ENCODE assay signal across 16 cellular contexts in the genomic region with DNA sequence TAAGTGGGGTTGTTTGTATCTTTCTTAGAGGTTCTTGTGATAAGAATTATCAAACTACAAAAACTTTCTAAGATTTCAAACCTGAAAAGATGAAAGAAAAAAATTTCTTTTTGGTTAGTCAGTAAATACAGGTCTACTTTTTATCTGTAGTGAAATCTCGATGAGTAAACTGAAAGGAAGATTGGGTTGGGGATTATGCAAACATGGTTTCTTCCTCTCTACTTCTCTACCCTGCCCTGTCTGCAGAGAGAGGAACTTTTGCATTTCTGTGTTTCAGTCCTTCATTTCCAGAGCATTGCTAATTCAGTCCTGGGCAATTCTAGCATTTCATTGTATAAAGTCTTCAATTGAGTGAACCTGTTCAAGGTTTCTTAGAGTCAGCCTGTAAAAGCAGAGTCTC. TPM values are rescaled to one million over a fixed set of nuclear protein-coding genes. Genes with fewer than 3 reads are reported as not detected.
A peak's percentile ranks its signal among the peaks of the same experiment; 100 is the strongest.
DNase-seq lines count a peak whose midpoint lies in the region; ATAC-seq, FAIRE-seq and TF ChIP-seq lines count a peak whose summit lies in the region.
"Had no signal": no experiment of that assay in that cellular context is flagged by ENCODE, and none has a peak within 500 bp of the region (broad histone marks: within the 10 kb centered on the region; RNA-seq: fewer than 3 reads in every experiment).

No MANE protein-coding gene starts in this region.

- 30% methylated on average over 1 of the region's 1 CpG for WGBS in prostate gland

- H3K4me3 ChIP-seq in prostate gland = no peak overlapping the region

- TF ChIP-seq POLR2A in prostate gland (IDR thresholded peaks at IDR 0.05) (no peak), H54 (IDR thresholded peaks at IDR 0.05; ENCODE audit: low read depth, low read length) (no peak)

- H3K9me3 Mint-ChIP-seq in activated naive CD8-positive, alpha-beta T cell treated with anti-CD3 and anti-CD28 coated beads, Interleukin-2, amount 50 U/mL, for 24 hours = no peaks in the 10 kb centered on the region
- H3K9me3 Mint-ChIP-seq: neural crest cell had no signal

- H3K36me3 Mint-ChIP-seq in activated naive CD8-positive, alpha-beta T cell treated with anti-CD3 and anti-CD28 coated beads, Interleukin-2, amount 50 U/mL, for 24 hours (ENCODE audit: low read depth) = no peaks in the 10 kb centered on the region

- H3K4me1 ChIP-seq in prostate gland (replicated peaks) = no peaks in the 10 kb centered on the region

- intact Hi-C loops in prostate gland (cut with DNase I) = no loop called here

- H3K27me3 Mint-ChIP-seq in activated naive CD8-positive, alpha-beta T cell treated with anti-CD3 and anti-CD28 coated beads, Interleukin-2, amount 50 U/mL, for 24 hours = peaks cover 2% of the 10 kb centered on the region

- H3K27ac ChIP-seq in prostate gland = no peak overlapping the region

- DNase-seq in M059J (ENCODE audit: low read depth) (peak; percentile 25), SHP77 treated with DMSO at 0.1 percent for 48 hours (lab: John Stamatoyannopoulos, UW) (no peak), prostate gland (ENCODE audit: low spot score) (no peak), H54 (ENCODE audit: insufficient read length, low spot score) (no peak)
- DNase-seq in activated naive CD8-positive, alpha-beta T cell treated with anti-CD3 and anti-CD28 coated beads, Interleukin-2, amount 50 U/mL, for 24 hours = no peak
- DNase-seq: DMS153, HCEC 1CT, NCI-H1694, OCI-M1 had no signal

- no peaks in the 10 kb centered on the region for H3K36me3 ChIP-seq in prostate gland

- H3K9me3 ChIP-seq in prostate gland = no peaks in the 10 kb centered on the region

- no peak for FAIRE-seq in H54 (lab: Jason Lieb, UNC)
- FAIRE-seq: frontal cortex, GM18507 had no signal

- peak overlapping the region; percentile 85 for H3K27ac Mint-ChIP-seq in activated naive CD8-positive, alpha-beta T cell treated with anti-CD3 and anti-CD28 coated beads, Interleukin-2, amount 50 U/mL, for 24 hours

- no peaks in the 10 kb centered on the region for H3K27me3 ChIP-seq in prostate gland (replicated peaks; ENCODE audit: insufficient read depth)

- TF ChIP-seq CTCF in prostate gland (IDR thresholded peaks at IDR 0.05) = no peak

- ATAC-seq in GM18502 (IDR thresholded peaks at IDR 0.05; ENCODE audit: poor library complexity, unreplicated experiment) (peak; percentile 81), GM21526 (IDR thresholded peaks at IDR 0.05; ENCODE audit: low FRiP score, unreplicated experiment) (peak; percentile 90), GM19397 (IDR thresholded peaks at IDR 0.05; ENCODE audit: unreplicated experiment) (no peak)
- peak; percentile 65 for ATAC-seq in activated naive CD8-positive, alpha-beta T cell treated with anti-CD3 and anti-CD28 coated beads, Interleukin-2, amount 50 U/mL, for 24 hours

- peaks cover 67% of the 10 kb centered on the region for H3K4me1 Mint-ChIP-seq in activated naive CD8-positive, alpha-beta T cell treated with anti-CD3 and anti-CD28 coated beads, Interleukin-2, amount 50 U/mL, for 24 hours
- H3K4me1 Mint-ChIP-seq: neural crest cell had no signal

- peak overlapping the region; percentile 60 for H3K4me3 Mint-ChIP-seq in activated naive CD8-positive, alpha-beta T cell treated with anti-CD3 and anti-CD28 coated beads, Interleukin-2, amount 50 U/mL, for 24 hours
- H3K4me3 Mint-ChIP-seq: neural crest cell had no signal

RNA-seq across cellular contexts. Expression of gene IL2, which starts 51.6 kb away (rescaled TPM):
- not detected in 2 replicates for total RNA-seq in M059J (2014; rRNA removed; shearing (Covaris generic))
- total RNA-seq in prostate gland = not detected
- total RNA-seq: frontal cortex, neural crest cell, skeletal muscle tissue had no signal
